In genomic region chr11:31763296-31763695, GRCh38 we compare ENCODE assay signal across 16 cellular contexts. TPM values are rescaled to one million over a fixed set of nuclear protein-coding genes. Genes with fewer than 3 reads are reported as not detected.
"Had no signal": no experiment of that assay in that cellular context is flagged by ENCODE, and none has a peak within 500 bp of the region (broad histone marks: within the 10 kb centered on the region; RNA-seq: fewer than 3 reads in every experiment).

No MANE protein-coding gene starts in this region.

- H3K27ac Mint-ChIP-seq: activated naive CD8-positive, alpha-beta T cell treated with anti-CD3 and anti-CD28 coated beads, Interleukin-2, amount 50 U/mL, for 24 hours; activated T-helper 1 cell treated with anti-CD3 and anti-CD28 coated beads, Interleukin-12 subunit alpha, Interleukin-12 subunit beta, Interleukin-2, Interleukin-4 antibody, amounts not matched to agents 30 ng/mL and 10 ng/mL and 1 ng/mL, durations not matched to agents 14 hours and 24 hours and 36 hours; memory B cell; natural killer cell had no signal

- FAIRE-seq: astrocyte had no signal

- H3K36me3 ChIP-seq: heart right ventricle, upper lobe of left lung had no signal

- H3K9me3 ChIP-seq: heart right ventricle, left ventricle myocardium inferior, upper lobe of left lung had no signal

- H3K27ac ChIP-seq: coronary artery, heart right ventricle, left ventricle myocardium inferior, upper lobe of left lung, VCaP had no signal

- H3K9me3 Mint-ChIP-seq: activated naive CD8-positive, alpha-beta T cell treated with anti-CD3 and anti-CD28 coated beads, Interleukin-2, amount 50 U/mL, for 24 hours; activated T-helper 1 cell treated with anti-CD3 and anti-CD28 coated beads, Interleukin-12 subunit alpha, Interleukin-12 subunit beta, Interleukin-2, Interleukin-4 antibody, amounts not matched to agents 30 ng/mL and 10 ng/mL and 1 ng/mL, durations not matched to agents 14 hours and 24 hours and 36 hours; memory B cell; natural killer cell had no signal

- DNase-seq: activated CD4-positive, alpha-beta T cell treated with anti-CD3 and anti-CD28 coated beads for 48 hours; activated naive CD4-positive, alpha-beta T cell treated with Interleukin-2 at 50 U/mL for 16 hours; activated naive CD8-positive, alpha-beta T cell treated with anti-CD3 and anti-CD28 coated beads, Interleukin-2, amount 50 U/mL, for 24 hours; effector CD8-positive, alpha-beta T cell; heart right ventricle; left ventricle myocardium inferior; natural killer cell; stimulated activated CD4-positive, alpha-beta T cell treated with anti-CD3 and anti-CD28 coated beads, Interleukin-2, amount 100 ng/mL, for 48 hours; stimulated activated naive CD4-positive, alpha-beta T cell treated with Interleukin-2 at 50 U/mL for 16 hours; upper lobe of left lung had no signal

- H3K27me3 Mint-ChIP-seq: activated naive CD8-positive, alpha-beta T cell treated with anti-CD3 and anti-CD28 coated beads, Interleukin-2, amount 50 U/mL, for 24 hours; memory B cell had no signal

- ATAC-seq: activated naive CD8-positive, alpha-beta T cell treated with anti-CD3 and anti-CD28 coated beads, Interleukin-2, amount 50 U/mL, for 24 hours; heart right ventricle; natural killer cell had no signal

- H3K4me1 ChIP-seq: heart right ventricle, left ventricle myocardium inferior, upper lobe of left lung had no signal

- H3K4me3 ChIP-seq: coronary artery, heart right ventricle, left ventricle myocardium inferior, upper lobe of left lung had no signal

- H3K4me3 Mint-ChIP-seq: activated naive CD8-positive, alpha-beta T cell treated with anti-CD3 and anti-CD28 coated beads, Interleukin-2, amount 50 U/mL, for 24 hours; activated T-helper 1 cell treated with anti-CD3 and anti-CD28 coated beads, Interleukin-12 subunit alpha, Interleukin-12 subunit beta, Interleukin-2, Interleukin-4 antibody, amounts not matched to agents 30 ng/mL and 10 ng/mL and 1 ng/mL, durations not matched to agents 14 hours and 24 hours and 36 hours; memory B cell; natural killer cell had no signal

- H3K27me3 ChIP-seq: upper lobe of left lung had no signal

- H3K36me3 Mint-ChIP-seq: memory B cell, natural killer cell had no signal

- H3K4me1 Mint-ChIP-seq: activated naive CD8-positive, alpha-beta T cell treated with anti-CD3 and anti-CD28 coated beads, Interleukin-2, amount 50 U/mL, for 24 hours; memory B cell; natural killer cell had no signal

RNA-seq across cellular contexts. Expression of gene PAX6, which starts 47.8 kb away (rescaled TPM):
- total RNA-seq: activated T-helper 1 cell treated with anti-CD3 and anti-CD28 coated beads, Interleukin-12 subunit alpha, Interleukin-12 subunit beta, Interleukin-2, Interleukin-4 antibody, amounts not matched to agents 30 ng/mL and 10 ng/mL and 1 ng/mL, durations not matched to agents 14 hours and 24 hours and 36 hours; fibroblast of lung; heart right ventricle; left ventricle myocardium inferior; natural killer cell; upper lobe of left lung had no signal
